Comparison of ENCODE assay signal across 11 cellular contexts in the genomic region with DNA sequence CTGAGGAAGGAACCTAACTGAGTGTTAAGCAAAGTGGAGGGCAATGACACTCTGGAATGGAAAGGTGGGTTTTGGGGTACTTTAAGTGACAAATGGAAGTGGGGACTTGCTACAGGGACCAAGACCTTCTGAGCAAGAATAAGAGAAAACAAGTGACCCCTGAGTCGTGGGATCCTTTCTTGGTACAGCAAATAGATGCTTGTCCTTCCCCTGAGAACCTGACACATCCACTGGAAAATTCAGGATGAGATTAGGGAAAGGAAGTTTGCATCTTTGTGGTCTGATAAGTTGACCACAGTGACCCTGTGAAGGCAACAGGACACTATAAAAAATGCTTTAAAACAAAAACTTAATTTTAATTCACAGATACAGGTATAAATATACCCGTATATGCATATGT. TPM values are rescaled to one million over a fixed set of nuclear protein-coding genes. Genes with fewer than 3 reads are reported as not detected.
DNase-seq lines count a peak whose midpoint lies in the region; ATAC-seq and TF ChIP-seq lines count a peak whose summit lies in the region.
"Had no signal": no experiment of that assay in that cellular context is flagged by ENCODE, and none has a peak within 500 bp of the region (broad histone marks: within the 10 kb centered on the region; RNA-seq: fewer than 3 reads in every experiment).

No MANE protein-coding gene starts in this region.

- H3K4me3 Mint-ChIP-seq in CD14-positive monocyte (peak overlapping the region; percentile 83 to 91), IgD-negative memory B cell (peak overlapping the region; percentile 80 to 98 (median 90)), brain (peak overlapping the region; percentile 43 to 84 (median 79)), neural crest cell (peak overlapping the region; percentile 68), chondrocyte (ENCODE audit: unreplicated experiment) (no peak overlapping the region)

- no peak for TF ChIP-seq CTCF in CD14-positive monocyte (IDR thresholded peaks at IDR 0.05)
- no peak for TF ChIP-seq CTCF in brain (conservative IDR thresholded peaks at IDR 0.05)
- TF ChIP-seq CTCF in neural crest cell (conservative IDR thresholded peaks at IDR 0.05) = no peak
- no peak for TF ChIP-seq CTCF in chondrocyte (IDR thresholded peaks at IDR 0.05)

- DNase-seq in CD14-positive monocyte (ENCODE audit: low spot score) (no peak), neural crest cell (ENCODE audit: low read depth, low spot score) (no peak), sciatic nerve (ENCODE audit: low spot score) (no peak), chondrocyte (ENCODE audit: low spot score) (no peak), NCI-H1092 treated with DMSO at 0.1 percent for 48 hours (lab: John Stamatoyannopoulos, UW) (no peak), NOMO-1 (lab: John Stamatoyannopoulos, UW; ENCODE audit: unreplicated experiment in 2 of 2) (no peak)
- DNase-seq: activated effector memory CD4-positive, alpha-beta T cell treated with anti-CD3 and anti-CD28 coated beads, Interleukin-2, amount 50 U/mL, for 16 hours had no signal

- no peak for ATAC-seq in sciatic nerve

- H3K27ac Mint-ChIP-seq in CD14-positive monocyte (peak overlapping the region; percentile 94 to 98 (median 97)), IgD-negative memory B cell (peak overlapping the region; percentile 88 to 98 (median 97)), brain (peak overlapping the region in 2 of 5 experiments; percentile 34 to 51), neural crest cell (ENCODE audit: unreplicated experiment) (no peak overlapping the region), chondrocyte (ENCODE audit: unreplicated experiment) (no peak overlapping the region)

- H3K9me3 Mint-ChIP-seq in CD14-positive monocyte (peaks cover 0 to 4% (median 0%) of the 10 kb centered on the region in 7 donors), IgD-negative memory B cell (no peaks in the 10 kb centered on the region), brain (peaks cover 0 to 2% (median 0%) of the 10 kb centered on the region in 5 experiments), neural crest cell (no peaks in the 10 kb centered on the region), chondrocyte (ENCODE audit: low read depth) (no peaks in the 10 kb centered on the region)

- H3K36me3 Mint-ChIP-seq in CD14-positive monocyte (peaks cover 23 to 25% of the 10 kb centered on the region in 2 donors), IgD-negative memory B cell (peaks cover 8% of the 10 kb centered on the region), brain (no peaks in the 10 kb centered on the region), neural crest cell (ENCODE audit: low read depth) (no peaks in the 10 kb centered on the region), chondrocyte (ENCODE audit: low read depth) (peaks cover 3% of the 10 kb centered on the region)

- intact Hi-C loops in CD14-positive monocyte (cut with micrococcal nuclease) (loop anchor here (5.0 to 10.0 kb wide), 3 partner anchors 65 to 955 kb away; partner anchors contain the start of gene SLC22A4 (in 1 of the 2)), sciatic nerve (cut with DNase I) (no loop called here)

- H3K27me3 Mint-ChIP-seq in CD14-positive monocyte (ENCODE audit: low read depth in 3 of 3) = no peaks in the 10 kb centered on the region
- H3K27me3 Mint-ChIP-seq in IgD-negative memory B cell = no peaks in the 10 kb centered on the region
- peaks cover 50% of the 10 kb centered on the region for H3K27me3 Mint-ChIP-seq in brain
- peaks cover 58% of the 10 kb centered on the region for H3K27me3 Mint-ChIP-seq in neural crest cell (ENCODE audit: low read depth)
- no peaks in the 10 kb centered on the region for H3K27me3 Mint-ChIP-seq in chondrocyte (ENCODE audit: low read depth)

- H3K4me1 Mint-ChIP-seq in CD14-positive monocyte = peaks cover 62% of the 10 kb centered on the region
- peaks cover 37 to 57% (median 55%) of the 10 kb centered on the region in 3 donors for H3K4me1 Mint-ChIP-seq in IgD-negative memory B cell
- H3K4me1 Mint-ChIP-seq in brain = peaks cover 29% of the 10 kb centered on the region
- H3K4me1 Mint-ChIP-seq in neural crest cell = peaks cover 10% of the 10 kb centered on the region
- H3K4me1 Mint-ChIP-seq in chondrocyte (ENCODE audit: low read depth) = peaks cover 45% of the 10 kb centered on the region

RNA-seq across cellular contexts. Expression of gene IRF1, which starts 1.8 kb away (rescaled TPM):
- polyA plus RNA-seq in CD14-positive monocyte (100 to 1,000 TPM; 125 to 129 TPM), IgD-negative memory B cell (207 TPM), brain (ENCODE audit: insufficient read depth, low read depth, low replicate concordance) (11.5 TPM)
- total RNA-seq in neural crest cell (4.5 and 4.7 TPM in 2 replicates), sciatic nerve (52.2 TPM), chondrocyte (10.8 to 17.8 TPM (median 16.3 TPM) in 3 replicates)

RNA-seq across cellular contexts. Expression of gene IL5, which starts 50.9 kb away (rescaled TPM):
- not detected for polyA plus RNA-seq in CD14-positive monocyte
- not detected for polyA plus RNA-seq in IgD-negative memory B cell
- polyA plus RNA-seq in brain (ENCODE audit: insufficient read depth, low read depth, low replicate concordance) = not detected
- not detected in 2 replicates for total RNA-seq in neural crest cell
- not detected for total RNA-seq in sciatic nerve
- not detected in 3 replicates for total RNA-seq in chondrocyte
- total RNA-seq: cerebellum, NCI-H460 had no signal

Comparison
In these comparisons a context has a peak if more than half of its experiments do, and no peak if none do; other contexts are left out.
1. H3K27ac Mint-ChIP-seq: peak in CD14-positive monocyte (7 of 7) and IgD-negative memory B cell (3 of 3); none in neural crest cell (single experiment) and chondrocyte (single experiment).